In the genomic region with DNA sequence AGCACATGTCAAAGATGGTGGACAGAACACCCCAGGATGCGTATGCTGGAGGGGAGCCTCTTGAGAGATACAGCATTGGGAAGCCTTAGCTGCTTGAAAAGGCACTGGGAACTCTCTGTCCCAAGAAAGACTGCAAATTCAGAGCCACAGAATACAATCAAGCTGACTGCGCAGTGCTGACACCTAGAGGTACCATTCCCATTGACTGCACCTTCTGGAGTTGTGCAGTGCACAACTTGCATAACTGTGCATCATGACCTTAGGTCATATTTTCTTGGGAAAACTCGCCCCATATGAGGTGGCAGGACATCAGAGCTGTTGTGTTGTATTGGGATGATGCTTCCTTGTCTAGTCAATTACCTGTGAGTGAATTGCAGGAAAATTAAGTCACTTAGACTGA, we compare ENCODE assay signal across 1 cellular context.
TF ChIP-seq lines count a peak whose summit lies in the region.

No MANE protein-coding gene starts in this region.

TF ChIP-seq in GM23338, 12 proteins besides CTCF, POLR2A, EP300 and RAD21 (continued from another document):
- TF ChIP-seq, protein P1, sequence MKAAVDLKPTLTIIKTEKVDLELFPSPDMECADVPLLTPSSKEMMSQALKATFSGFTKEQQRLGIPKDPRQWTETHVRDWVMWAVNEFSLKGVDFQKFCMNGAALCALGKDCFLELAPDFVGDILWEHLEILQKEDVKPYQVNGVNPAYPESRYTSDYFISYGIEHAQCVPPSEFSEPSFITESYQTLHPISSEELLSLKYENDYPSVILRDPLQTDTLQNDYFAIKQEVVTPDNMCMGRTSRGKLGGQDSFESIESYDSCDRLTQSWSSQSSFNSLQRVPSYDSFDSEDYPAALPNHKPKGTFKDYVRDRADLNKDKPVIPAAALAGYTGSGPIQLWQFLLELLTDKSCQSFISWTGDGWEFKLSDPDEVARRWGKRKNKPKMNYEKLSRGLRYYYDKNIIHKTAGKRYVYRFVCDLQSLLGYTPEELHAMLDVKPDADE (IDR thresholded peaks at IDR 0.05), result no peak
